ENCODE assay signal across 20 cellular contexts in genomic region chr13:63699948-63700347, GRCh38.
"Had no signal": no experiment of that assay in that cellular context is flagged by ENCODE, and none has a peak within 500 bp of the region (broad histone marks: within the 10 kb centered on the region; RNA-seq: fewer than 3 reads in every experiment).

No MANE protein-coding gene starts in this region.

- H3K27ac ChIP-seq: esophagus squamous epithelium, gastroesophageal sphincter, hepatocyte, neutrophil, ovary, prostate gland, spleen, suprapubic skin, thyroid gland, vagina had no signal

- H3K4me3 ChIP-seq: esophagus squamous epithelium, gastroesophageal sphincter, hepatocyte, ovary, prostate gland, spleen, suprapubic skin, thyroid gland, vagina had no signal

- H3K4me1 Mint-ChIP-seq: nephron progenitor cell had no signal

- H3K36me3 Mint-ChIP-seq: naive thymus-derived CD4-positive, alpha-beta T cell; type B pancreatic cell had no signal

- DNase-seq: effector memory CD8-positive, alpha-beta T cell; esophagus squamous epithelium; naive thymus-derived CD4-positive, alpha-beta T cell; nephron progenitor cell; ovary; retina; spleen; stimulated activated CD4-positive, alpha-beta T cell treated with anti-CD3 and anti-CD28 coated beads, Interleukin-15, amount 100 ng/mL, for 24 hours; stimulated activated CD4-positive, alpha-beta T cell treated with anti-CD3 and anti-CD28 coated beads, Interleukin-1b, Interleukin-23, amount 100 ng/mL, for 48 hours; stimulated activated CD4-positive, alpha-beta T cell treated with anti-CD3 and anti-CD28 coated beads, Interleukin-4, amount 100 ng/mL, for 24 hours; stimulated activated naive CD4-positive, alpha-beta T cell; thyroid gland had no signal

- H3K27me3 Mint-ChIP-seq: effector memory CD8-positive, alpha-beta T cell; naive thymus-derived CD4-positive, alpha-beta T cell; type B pancreatic cell had no signal

- ATAC-seq: effector memory CD8-positive, alpha-beta T cell; gastroesophageal sphincter; naive thymus-derived CD4-positive, alpha-beta T cell; sciatic nerve had no signal

- H3K27me3 ChIP-seq: esophagus squamous epithelium, gastroesophageal sphincter, hepatocyte, neutrophil, ovary, spleen, suprapubic skin, thyroid gland, vagina had no signal

- H3K4me3 Mint-ChIP-seq: effector memory CD8-positive, alpha-beta T cell; naive thymus-derived CD4-positive, alpha-beta T cell; nephron progenitor cell; type B pancreatic cell had no signal

- H3K27ac Mint-ChIP-seq: effector memory CD8-positive, alpha-beta T cell; naive thymus-derived CD4-positive, alpha-beta T cell; type B pancreatic cell had no signal

- H3K9me3 Mint-ChIP-seq: nephron progenitor cell, type B pancreatic cell had no signal
